In genomic region chr3:153161714-153162512, GRCh38 we compare ENCODE assay signal across 8 cellular contexts. TPM values are rescaled to one million over a fixed set of nuclear protein-coding genes. Genes with fewer than 3 reads are reported as not detected.
DNase-seq lines count a peak whose midpoint lies in the region; ATAC-seq and TF ChIP-seq lines count a peak whose summit lies in the region.

RAP2B (plus strand) TSS chr3:153162226; CDS start chr3:153162694, 468 bp downstream.

- ATAC-seq in HG02798 (IDR thresholded peaks at IDR 0.05; ENCODE audit: poor library complexity, unreplicated experiment) = peak; percentile 64

- WGBS in hepatocyte (ENCODE audit: low lambda C conversion rate, missing lambda C conversion rate) = under 1% methylated on average over 62 of the region's 91 CpGs

- TF ChIP-seq CTCF in GM13977 (IDR thresholded peaks at IDR 0.05; ENCODE audit: extremely low read depth, insufficient read depth, missing control alignments) (no peak), astrocyte of the cerebellum (IDR thresholded peaks at IDR 0.05; ENCODE audit: low read depth, low read length, missing control alignments) (no peak), hepatocyte (IDR thresholded peaks at IDR 0.05; ENCODE audit: poor library complexity) (no peak)

- peaks cover 38% of the 10 kb centered on the region for H3K4me1 ChIP-seq in hepatocyte (ENCODE audit: insufficient read depth)

- no peaks in the 10 kb centered on the region for H3K9me3 ChIP-seq in hepatocyte (ENCODE audit: low read depth)

- no peaks in the 10 kb centered on the region for H3K36me3 ChIP-seq in hepatocyte (replicated peaks; ENCODE audit: insufficient read depth, low read depth)

- H3K4me3 ChIP-seq in astrocyte of the cerebellum (ENCODE audit: low read depth, low read length) = peak within 1 kb of the TSS; percentile 92
- peak within 1 kb of the TSS; percentile 61 for H3K4me3 ChIP-seq in hepatocyte

- peak within 1 kb of the TSS; percentile 95 for H3K27ac ChIP-seq in hepatocyte

- peak within 1 kb of the TSS; percentile 64 for H2AFZ ChIP-seq in hepatocyte

- H3K27me3 ChIP-seq in hepatocyte = no peaks in the 10 kb centered on the region

- peak within 1 kb of the TSS; percentile 83 for H3K4me2 ChIP-seq in hepatocyte

- peaks cover 29% of the 10 kb centered on the region for H4K20me1 ChIP-seq in hepatocyte (ENCODE audit: insufficient read depth, poor library complexity, severe bottlenecking)

- H3K9me2 ChIP-seq in hepatocyte (replicated peaks; ENCODE audit: insufficient read depth) = no peaks in the 10 kb centered on the region

- peaks cover 47% of the 10 kb centered on the region for H3K79me2 ChIP-seq in hepatocyte

- in situ Hi-C loops in GM13977 (cut with MboI; ENCODE audit: low pct_unique_long_range_greater_than_20kb, low sequenced_read_pairs, unreplicated experiment) (no loop called here), astrocyte of the cerebellum (cut with HindIII; ENCODE audit: low sequenced_read_pairs) (loop anchor here (10.0 kb wide), 1 partner anchor 433 kb away; no protein-coding TSS in a partner anchor)

- DNase-seq in GM13977 (ENCODE audit: low spot score) = peak; percentile 96
- DNase-seq in NCI-H1436 (lab: John Stamatoyannopoulos, UW) = peak; percentile 67
- DNase-seq in T-helper 9 cell = peak; percentile 97
- peak; percentile 84 for DNase-seq in astrocyte of the cerebellum (ENCODE audit: low read depth)
- DNase-seq in hepatocyte (ENCODE audit: low spot score) = peak; percentile 97
- peak; percentile 94 for DNase-seq in retina
- DNase-seq in NCI-H187 (lab: John Stamatoyannopoulos, UW) = no peak

RNA-seq across cellular contexts. Expression of gene RAP2B, which starts in this region (rescaled TPM):
- total RNA-seq in hepatocyte = 17.7 and 20.0 TPM in 2 replicates
- 10.4 and 11.5 TPM in 2 replicates for polyA plus RNA-seq in hepatocyte

Comparison
In these comparisons a context has a peak if more than half of its experiments do, and no peak if none do; other contexts are left out.
1. DNase-seq: peak in GM13977 (single experiment), NCI-H1436 (single experiment), T-helper 9 cell (single experiment), astrocyte of the cerebellum (single experiment), hepatocyte (single experiment) and retina (single experiment); none in NCI-H187 (0 of 2).